In genomic region chr22:22741843-22742242, GRCh38 we compare ENCODE assay signal across 7 cellular contexts.
"Had no signal": no experiment of that assay in that cellular context is flagged by ENCODE, and none has a peak within 500 bp of the region (broad histone marks: within the 10 kb centered on the region; RNA-seq: fewer than 3 reads in every experiment).

No MANE protein-coding gene starts in this region.

- H3K4me3 Mint-ChIP-seq: IgD-negative memory B cell had no signal

- H3K27ac ChIP-seq: HL-60 had no signal

- ATAC-seq: HepG2 had no signal

- H3K27ac Mint-ChIP-seq: IgD-negative memory B cell had no signal

- FAIRE-seq: HepG2, HTR-8/SVneo had no signal

- DNase-seq: IMR-90, KBM-7, KG1 had no signal

- H3K9me3 Mint-ChIP-seq: IgD-negative memory B cell had no signal
